Comparison of ENCODE assay signal across 7 cellular contexts in the genomic region with DNA sequence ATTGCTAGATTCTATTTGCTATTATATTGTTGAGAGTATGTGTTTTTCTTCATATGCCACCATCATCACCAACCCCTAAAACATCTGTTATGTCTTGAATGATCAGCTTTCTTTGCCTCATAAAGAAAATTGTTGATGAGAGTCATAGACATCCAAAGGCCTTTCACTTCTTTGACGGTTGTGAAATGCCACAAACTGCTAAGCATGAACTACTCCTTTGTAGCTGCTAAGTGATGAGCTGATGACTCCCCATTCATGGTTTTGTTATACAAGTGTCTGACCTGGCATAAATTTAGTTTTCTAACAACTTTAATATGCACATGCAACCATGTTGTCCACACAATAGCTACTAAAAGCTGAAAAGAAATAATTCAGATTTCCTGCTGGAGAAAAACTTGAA. TPM values are rescaled to one million over a fixed set of nuclear protein-coding genes. Genes with fewer than 3 reads are reported as not detected.
DNase-seq lines count a peak whose midpoint lies in the region; ATAC-seq and TF ChIP-seq lines count a peak whose summit lies in the region.

No MANE protein-coding gene starts in this region.

- H3K27ac Mint-ChIP-seq in T-cell: peak overlapping the region; percentile 71 to 96

- H3K27ac ChIP-seq in gastroesophageal sphincter: peak overlapping the region in 3 of 4 donors; percentile 57 to 83 (median 77)
- H3K27ac ChIP-seq in spleen: peak overlapping the region in 6 of 8 donors; percentile 74 to 89 (median 81)

- WGBS in gastroesophageal sphincter (ENCODE audit: low coverage in 1 of 2), 2 donors: 20 to 40% methylated on average over 1 of the region's 1 CpG
- 42 to 71% (median 50%) methylated on average over 1 of the region's 1 CpG for WGBS in spleen, 5 donors

- intact Hi-C loops in spleen (cut with DNase I; ENCODE audit: low total_unique reads): no loop called here

- DNase-seq in HFF-Myc (ENCODE audit: extremely low read depth, low read depth) (no peak), T-cell (no peak), spleen (no peak), SW 1271 (lab: John Stamatoyannopoulos, UW) (no peak)

- no peaks in the 10 kb centered on the region for H3K27me3 Mint-ChIP-seq in T-cell

- H3K4me1 ChIP-seq in gastroesophageal sphincter: peaks cover 0 to 33% (median 9%) of the 10 kb centered on the region in 3 donors
- peaks cover 17 to 47% (median 31%) of the 10 kb centered on the region in 6 donors for H3K4me1 ChIP-seq in spleen

- H3K9me3 Mint-ChIP-seq in T-cell: no peaks in the 10 kb centered on the region

- no peak for ATAC-seq in T-cell (replicated peaks in 1 of 4)
- no peak for ATAC-seq in gastroesophageal sphincter
- ATAC-seq in GM21381 (IDR thresholded peaks at IDR 0.05; ENCODE audit: unreplicated experiment): no peak
- no peak for ATAC-seq in HG03432 (IDR thresholded peaks at IDR 0.05; ENCODE audit: unreplicated experiment)

- CTCF ChIA-PET in T-cell (lab: Charles Lee): interaction anchor here (0.7 to 2.7 kb wide), 25 partner anchors 8 to 1229 kb away, joined by 3 to 19 read pairs (median 4); a partner anchor contains a TSS

- TF ChIP-seq CTCF in HFF-Myc (IDR thresholded peaks at IDR 0.05; ENCODE audit: low read depth, low read length, missing control alignments) (no peak), gastroesophageal sphincter (IDR thresholded peaks at IDR 0.05) (no peak), spleen (IDR thresholded peaks at IDR 0.05 in 8 of 11, conservative IDR thresholded peaks at IDR 0.05 in 3 of 11) (no peak)

- POLR2A ChIA-PET in T-cell (lab: Charles Lee): interaction anchor here (0.6 to 0.9 kb wide), 3 partner anchors 11 to 230 kb away, joined by 3 read pairs; no protein-coding TSS in a partner anchor

- TF ChIP-seq POLR2A in gastroesophageal sphincter (IDR thresholded peaks at IDR 0.05) (no peak), spleen (IDR thresholded peaks at IDR 0.05) (no peak)

- H3K4me1 Mint-ChIP-seq in T-cell: peaks cover 37 to 44% (median 39%) of the 10 kb centered on the region in 3 donors

- TF ChIP-seq EP300 in gastroesophageal sphincter (IDR thresholded peaks at IDR 0.05): no peak

- peak overlapping the region; percentile 94 to 99 (median 98) for H3K4me3 Mint-ChIP-seq in T-cell

- H3K9me3 ChIP-seq in gastroesophageal sphincter (no peaks in the 10 kb centered on the region), spleen (no peaks in the 10 kb centered on the region)

- H3K36me3 Mint-ChIP-seq in T-cell: peaks cover 5% of the 10 kb centered on the region

- H3K4me3 ChIP-seq in HFF-Myc (replicated peaks; ENCODE audit: low read depth, low read length) (peak overlapping the region; percentile 90; the same call in 1 of the 2 replicates), gastroesophageal sphincter (peak overlapping the region; percentile 55 to 65), spleen (peak overlapping the region in 7 of 8 donors; percentile 54 to 94 (median 86))

- H3K27me3 ChIP-seq in gastroesophageal sphincter: no peaks in the 10 kb centered on the region
- no peaks in the 10 kb centered on the region for H3K27me3 ChIP-seq in spleen (replicated peaks in 1 of 7)

- H3K36me3 ChIP-seq in gastroesophageal sphincter: peaks cover 4 to 27% of the 10 kb centered on the region in 2 donors
- peaks cover 0 to 30% (median 19%) of the 10 kb centered on the region in 6 donors for H3K36me3 ChIP-seq in spleen

RNA-seq across cellular contexts. Expression of a gene that starts 0.7 kb away (rescaled TPM):
- total RNA-seq in T-cell: 10 to 100 TPM; 45.6 to 64.5 (median 46.6) TPM
- total RNA-seq in gastroesophageal sphincter: 10 to 100 TPM; 16.9 to 35.2 (median 22.5) TPM
- 10 to 100 TPM; 33.2 to 52.6 (median 42.3) TPM for total RNA-seq in spleen
- 10 to 100 TPM; 15.3 to 22.4 (median 16.7) TPM for polyA plus RNA-seq in spleen

RNA-seq across cellular contexts. Expression of a gene that starts 8.4 kb away (rescaled TPM):
- total RNA-seq in T-cell: under 1 TPM; 0.30 to 0.68 (median 0.53) TPM
- total RNA-seq in gastroesophageal sphincter: 1 to 10 TPM in 1 of 4 donors, under 1 TPM in 2, not detected in 1; 0.35 to 1.5 (median 0.39) TPM
- 1 to 10 TPM in 1 of 7 donors, under 1 TPM in 6; 0.43 to 1.3 (median 0.70) TPM for total RNA-seq in spleen
- under 1 TPM; 0.23 to 0.35 (median 0.32) TPM for polyA plus RNA-seq in spleen

RNA-seq across cellular contexts. Expression of a gene that starts 55.7 kb away (rescaled TPM):
- total RNA-seq in T-cell: 1 to 10 TPM in 1 of 5 donors, under 1 TPM in 3, not detected in 1; 0.49 to 1.1 (median 0.75) TPM
- total RNA-seq in gastroesophageal sphincter: under 1 TPM in 1 of 4 donors, not detected in 3; 0.81 TPM
- total RNA-seq in spleen: 10 to 100 TPM; 16.5 to 67.4 (median 32.0) TPM
- 1 to 10 TPM; 2.7 to 7.1 (median 3.2) TPM for polyA plus RNA-seq in spleen

Comparison
In these comparisons a context has a peak if more than half of its experiments do, and no peak if none do; other contexts are left out.
1. RNA of a gene that starts 55.7 kb away (total RNA-seq): 16.5 to 67.4 TPM in spleen; 0.81 TPM in gastroesophageal sphincter and 0.49 to 1.1 TPM in T-cell; every median in the first group is over 4 times any median in the second.
2. Peak in every context shown above with its lines, with median percentiles within 50 percentile points of each other: H3K4me3 ChIP-seq.